ENCODE assay signal across 8 cellular contexts in genomic region chr2:140863713-140864112, GRCh38.
DNase-seq lines count a peak whose midpoint lies in the region; ATAC-seq, FAIRE-seq and TF ChIP-seq lines count a peak whose summit lies in the region.

No MANE protein-coding gene starts in this region.

- H3K36me3 ChIP-seq in bronchial epithelial cell (ENCODE audit: control insufficient read depth, insufficient read depth, low read length) (no peaks in the 10 kb centered on the region), mucosa of descending colon (ENCODE audit: low read depth) (no peaks in the 10 kb centered on the region)

- H3K4me3 ChIP-seq in bronchial epithelial cell (ENCODE audit: low read depth, low read length), result no peak overlapping the region
- no peak overlapping the region for H3K4me3 ChIP-seq in mucosa of descending colon

- FAIRE-seq in bronchial epithelial cell (lab: Jason Lieb, UNC), result no peak

- DNase-seq in NCI-H460 (ENCODE audit: extremely low read depth, low read depth), result peak; percentile 65
- DNase-seq in bronchial epithelial cell (ENCODE audit: low read depth), result peak; percentile 56
- peak in 1 of 3 donors; percentile 9 for DNase-seq in mucosa of descending colon

- TF ChIP-seq CTCF in GM12873 (IDR thresholded peaks at IDR 0.05; ENCODE audit: insufficient read depth, low read depth, low read length, missing control alignments) (peak; percentile 59), bronchial epithelial cell (IDR thresholded peaks at IDR 0.05; ENCODE audit: insufficient read depth, low read length, severe bottlenecking) (peak; percentile 38), mucosa of descending colon (IDR thresholded peaks at IDR 0.05) (no peak)

- ATAC-seq in HG03060 (IDR thresholded peaks at IDR 0.05; ENCODE audit: low read depth, unreplicated experiment), result peak; percentile 56
- peak; percentile 52 for ATAC-seq in mucosa of descending colon
- ATAC-seq in GM19452 (IDR thresholded peaks at IDR 0.05; ENCODE audit: unreplicated experiment), result no peak
- ATAC-seq in GM21576 (IDR thresholded peaks at IDR 0.05; ENCODE audit: unreplicated experiment), result no peak
- ATAC-seq in activated CD4-positive, CD25-positive, alpha-beta regulatory T cell treated with anti-CD3 and anti-CD28 coated beads, Interleukin-2, amount 50 U/mL, for 24 hours, result no peak

- H3K27me3 ChIP-seq in bronchial epithelial cell (ENCODE audit: control insufficient read depth, insufficient read depth, low read length), result no peaks in the 10 kb centered on the region

- intact Hi-C loops in mucosa of descending colon (cut with DNase I, micrococcal nuclease), result no loop called here

- H3K9me3 ChIP-seq in mucosa of descending colon, result no peaks in the 10 kb centered on the region

- H3K4me1 ChIP-seq in mucosa of descending colon (ENCODE audit: low read depth), result no peaks in the 10 kb centered on the region

Comparison
In these comparisons a context has a peak if more than half of its experiments do, and no peak if none do; other contexts are left out.
1. ATAC-seq: peak in HG03060 (single experiment) and mucosa of descending colon (single experiment); none in GM19452 (single experiment), GM21576 (single experiment) and activated CD4-positive, CD25-positive, alpha-beta regulatory T cell treated with anti-CD3 and anti-CD28 coated beads, Interleukin-2, amount 50 U/mL, for 24 hours (0 of 2).